ENCODE assay signal across 1 cellular context in genomic region chr15:34367128-34368081, GRCh38.
TF ChIP-seq lines count a peak whose summit lies in the region.

LPCAT4 (minus strand) TSS chr15:34367196; CDS start chr15:34367100, 96 bp downstream.

TF ChIP-seq in K562, 482 proteins besides CTCF, POLR2A, EP300 and RAD21 (continued from another document and continues in another):
- TF ChIP-seq ZBTB40 (IDR thresholded peaks at IDR 0.05): peak; percentile 21; the same call in 1 of the 2 replicates
- TF ChIP-seq ZBTB40 (CRISPR knock-in tag; IDR thresholded peaks at IDR 0.05): no peak
- peak; percentile 75; the same call in 1 of the 2 replicates for TF ChIP-seq SMARCA5 (IDR thresholded peaks at IDR 0.05)
- TF ChIP-seq MAX (CRISPR knock-in tag; IDR thresholded peaks at IDR 0.05): peak; percentile 89
- TF ChIP-seq POLR2G (IDR thresholded peaks at IDR 0.05; ENCODE audit: low read depth, low read length): peak; percentile 91
- TF ChIP-seq KAT2B (IDR thresholded peaks at IDR 0.05; ENCODE audit: low read depth, low read length): peak; percentile 58
- TF ChIP-seq CREBBP (IDR thresholded peaks at IDR 0.05; ENCODE audit: low read depth, low read length): no peak
- TF ChIP-seq NONO (IDR thresholded peaks at IDR 0.05; ENCODE audit: low read depth in 2 of 2, low read length in 1 of 2): peak; percentile 27 to 61; a peak in 2 of 4 replicates
- TF ChIP-seq RERE (CRISPR knock-in tag; IDR thresholded peaks at IDR 0.05; ENCODE audit: borderline replicate concordance): no peak
- peak; percentile 84; the same call in 1 of the 2 replicates for TF ChIP-seq AFF4 (CRISPR knock-in tag; IDR thresholded peaks at IDR 0.05)
- TF ChIP-seq ZKSCAN1 (IDR thresholded peaks at IDR 0.05; ENCODE audit: low read depth, low read length): peak; percentile 76
- 0 out of 2 replicates have a peak, but pooled peaks have one; percentile 52 for TF ChIP-seq HBP1 (CRISPR knock-in tag; IDR thresholded peaks at IDR 0.05)
- 0 out of 2 replicates have a peak, but pooled peaks have one; percentile 17 for TF ChIP-seq GTF2F1 (IDR thresholded peaks at IDR 0.05; ENCODE audit: low read depth, low read length)
- TF ChIP-seq AFF1 (IDR thresholded peaks at IDR 0.05; ENCODE audit: low read depth in 1 of 2, partially characterized antibody in 2 of 2): no peak
- TF ChIP-seq MXD1 (CRISPR knock-in tag; IDR thresholded peaks at IDR 0.05; ENCODE audit: borderline replicate concordance, poor library complexity, severe bottlenecking): no peak
- TF ChIP-seq FOXA3 (CRISPR knock-in tag; conservative IDR thresholded peaks at IDR 0.05 in 1 of 2, IDR thresholded peaks at IDR 0.05 in 1 of 2): peak in 1 of 2 experiments; percentile 57; a peak in 1 of 4 replicates
- TF ChIP-seq SAFB (IDR thresholded peaks at IDR 0.05; ENCODE audit: borderline replicate concordance, low read depth, low read length): peak; percentile 93
- TF ChIP-seq ZFX (CRISPR knock-in tag; IDR thresholded peaks at IDR 0.05): peak; percentile 82
- TF ChIP-seq KLF6 (CRISPR knock-in tag; IDR thresholded peaks at IDR 0.05; ENCODE audit: borderline replicate concordance): no peak
- TF ChIP-seq ARID2 (IDR thresholded peaks at IDR 0.05): 0 out of 2 replicates have a peak, but pooled peaks have one; percentile 33
- TF ChIP-seq DACH1 (IDR thresholded peaks at IDR 0.05; ENCODE audit: partially characterized antibody): peak; percentile 54
